ENCODE assay signal across 10 cellular contexts in the genomic region with DNA sequence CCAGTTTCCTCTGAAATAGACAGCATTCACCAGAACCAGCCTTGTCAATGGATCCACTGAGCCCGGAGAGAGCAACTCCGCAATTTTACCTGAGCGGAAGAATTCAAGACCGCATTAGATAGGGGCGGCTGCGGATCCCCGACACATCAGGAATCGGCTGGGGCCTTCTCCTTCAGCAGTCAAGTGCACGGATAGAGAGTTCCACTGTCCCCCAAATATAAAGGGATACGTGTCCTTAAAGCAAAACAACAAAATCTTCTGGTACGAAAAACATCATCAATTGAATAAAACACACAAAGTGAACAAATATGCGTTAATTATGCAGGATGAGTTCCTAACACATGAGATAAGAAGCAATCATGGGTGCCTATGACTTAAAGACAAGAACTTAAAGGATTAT. TPM values are rescaled to one million over a fixed set of nuclear protein-coding genes. Genes with fewer than 3 reads are reported as not detected.
A peak's percentile ranks its signal among the peaks of the same experiment; 100 is the strongest.
DNase-seq lines count a peak whose midpoint lies in the region; ATAC-seq and TF ChIP-seq lines count a peak whose summit lies in the region.
"Had no signal": no experiment of that assay in that cellular context is flagged by ENCODE, and none has a peak within 500 bp of the region (broad histone marks: within the 10 kb centered on the region; RNA-seq: fewer than 3 reads in every experiment).

No MANE protein-coding gene starts in this region.

- TF ChIP-seq POLR2A in transverse colon (IDR thresholded peaks at IDR 0.05), result no peak

- POLR2A ChIA-PET in SK-N-SH (lab: Yijun Ruan, JAX), result interaction anchor here (2.0 kb wide), 1 partner anchor 36 kb away, joined by 26 read pairs; no protein-coding TSS in a partner anchor

- no peaks in the 10 kb centered on the region for H4K20me1 ChIP-seq in SK-N-SH (ENCODE audit: insufficient read depth)

- H3K9ac ChIP-seq in SK-N-SH (no peak overlapping the region), colonic mucosa (ENCODE audit: low read depth in 2 of 2, low read length in 2 of 2) (no peak overlapping the region)

- peaks cover 17% of the 10 kb centered on the region for H3F3A ChIP-seq in SK-N-SH (replicated peaks; ENCODE audit: insufficient read depth)

- H3K4me1 Mint-ChIP-seq in neural crest cell, result peaks cover 28% of the 10 kb centered on the region

- ATAC-seq in SK-N-SH treated with all-trans-retinoic acid at 6 μM for 48 hours (no peak), HG02938 (IDR thresholded peaks at IDR 0.05; ENCODE audit: unreplicated experiment) (no peak)

- H3K27ac Mint-ChIP-seq in neural crest cell (ENCODE audit: unreplicated experiment), result peak overlapping the region; percentile 30

- H3K27me3 Mint-ChIP-seq in neural crest cell (ENCODE audit: low read depth), result no peaks in the 10 kb centered on the region
- H3K27me3 Mint-ChIP-seq: IgD-negative memory B cell had no signal

- TF ChIP-seq EP300 in SK-N-SH (IDR thresholded peaks at IDR 0.05; ENCODE audit: borderline replicate concordance in 1 of 2, low read depth in 1 of 2, low read length in 1 of 2) (no peak), transverse colon (IDR thresholded peaks at IDR 0.05; ENCODE audit: low read depth) (no peak)

- no peak overlapping the region for H3K4me3 ChIP-seq in SK-N-SH (ENCODE audit: low read depth in 2 of 2, low read length in 1 of 2)
- no peak overlapping the region for H3K4me3 ChIP-seq in colonic mucosa
- no peak overlapping the region for H3K4me3 ChIP-seq in transverse colon

- TF ChIP-seq CTCF in SK-N-SH (IDR thresholded peaks at IDR 0.05) (no peak), colonic mucosa (IDR thresholded peaks at IDR 0.05) (no peak), neural crest cell (conservative IDR thresholded peaks at IDR 0.05) (no peak), transverse colon (IDR thresholded peaks at IDR 0.05) (no peak)

- 96% methylated on average over 12 of the region's 12 CpGs for WGBS in SK-N-SH (ENCODE audit: low lambda C conversion rate)
- WGBS in transverse colon (ENCODE audit: low coverage in 1 of 2), 2 donors, result 94 to 96% methylated on average over 4 to 12 of the region's 12 CpGs

- H3K4me2 ChIP-seq in SK-N-SH, result peak overlapping the region; percentile 26; the same call in 1 of the 2 replicates

- H3K9me3 ChIP-seq in SK-N-SH, result no peaks in the 10 kb centered on the region
- no peaks in the 10 kb centered on the region for H3K9me3 ChIP-seq in colonic mucosa
- no peaks in the 10 kb centered on the region for H3K9me3 ChIP-seq in transverse colon

- no peaks in the 10 kb centered on the region for H3K9me2 ChIP-seq in SK-N-SH

- peaks cover 27% of the 10 kb centered on the region; the same call in 1 of the 2 replicates for H3K79me2 ChIP-seq in SK-N-SH (ENCODE audit: insufficient read depth)

- H3K27me3 ChIP-seq in SK-N-SH (ENCODE audit: insufficient read depth), result no peaks in the 10 kb centered on the region
- no peaks in the 10 kb centered on the region for H3K27me3 ChIP-seq in colonic mucosa
- H3K27me3 ChIP-seq in transverse colon, result no peaks in the 10 kb centered on the region

- H3K36me3 Mint-ChIP-seq in neural crest cell (ENCODE audit: low read depth), result no peaks in the 10 kb centered on the region

- no peaks in the 10 kb centered on the region for H3K9me3 Mint-ChIP-seq in neural crest cell
- H3K9me3 Mint-ChIP-seq: IgD-negative memory B cell, WTC11 had no signal

- CTCF ChIA-PET in SK-N-SH (lab: Yijun Ruan, JAX), result interaction anchor here (0.6 to 4.2 kb wide), 44 partner anchors 10 to 299 kb away, joined by 3 to 88 read pairs (median 6); a partner anchor contains a TSS

- intact Hi-C loops in colonic mucosa (cut with DNase I) (loop anchor here (2.0 kb wide), 1 partner anchor 36 kb away; no protein-coding TSS in a partner anchor), transverse colon (cut with DNase I; ENCODE audit: low total_unique reads) (loop anchor here (5.0 kb wide), 1 partner anchor 34 kb away; no protein-coding TSS in a partner anchor)

- no peak overlapping the region for H3K4me3 Mint-ChIP-seq in neural crest cell

- TF ChIP-seq RAD21 in SK-N-SH (IDR thresholded peaks at IDR 0.05; ENCODE audit: low read length), result no peak

- H3K27ac ChIP-seq in SK-N-SH (ENCODE audit: low read depth in 2 of 2, low read length in 1 of 2), result peak overlapping the region; percentile 48 to 54
- peak overlapping the region; percentile 51 for H3K27ac ChIP-seq in colonic mucosa
- H3K27ac ChIP-seq in transverse colon, result peak overlapping the region; percentile 75 to 81 (median 76)

- DNase-seq in SK-N-SH (no peak), colonic mucosa (no peak), neural crest cell (ENCODE audit: low read depth, low spot score) (no peak), transverse colon (no peak), NCI-H2171 treated with DMSO at 0.1 percent for 48 hours (lab: John Stamatoyannopoulos, UW) (no peak)
- DNase-seq in stimulated activated CD4-positive, alpha-beta T cell treated with anti-CD3 and anti-CD28 coated beads, Interleukin-15, amount 100 ng/mL, for 24 hours, result no peak

- H3K4me1 ChIP-seq in SK-N-SH (ENCODE audit: control insufficient read depth in 1 of 2, insufficient read depth in 2 of 2, low read depth in 1 of 2, low read length in 1 of 2) (peaks cover 5 to 9% of the 10 kb centered on the region in 2 experiments; a peak in 2 of 4 replicates), colonic mucosa (peaks cover 9% of the 10 kb centered on the region), transverse colon (peaks cover 0 to 28% (median 10%) of the 10 kb centered on the region in 4 donors)

- peak overlapping the region; percentile 63; the same call in 1 of the 2 replicates for H2AFZ ChIP-seq in SK-N-SH (ENCODE audit: low read depth)

- in situ Hi-C loops in transverse colon (cut with MboI; ENCODE audit: low pct_ligation_motif_present in 1 of 4, low pct_unique_long_range_greater_than_20kb in 1 of 4, low sequenced_read_pairs in 3 of 4), result no loop called here

- peaks cover 3 to 21% of the 10 kb centered on the region in 2 experiments for H3K36me3 ChIP-seq in SK-N-SH (replicated peaks in 1 of 2; ENCODE audit: control insufficient read depth in 1 of 2, insufficient read depth in 2 of 2, low read length in 1 of 2)
- H3K36me3 ChIP-seq in colonic mucosa, result no peaks in the 10 kb centered on the region
- H3K36me3 ChIP-seq in transverse colon, result peaks cover 0 to 29% (median 5%) of the 10 kb centered on the region in 4 donors

TF ChIP-seq in SK-N-SH, 30 proteins besides CTCF, POLR2A, EP300 and RAD21:
- TF ChIP-seq RXRA (IDR thresholded peaks at IDR 0.05; ENCODE audit: borderline replicate concordance, low read depth), result no peak
- TF ChIP-seq, protein P1, sequence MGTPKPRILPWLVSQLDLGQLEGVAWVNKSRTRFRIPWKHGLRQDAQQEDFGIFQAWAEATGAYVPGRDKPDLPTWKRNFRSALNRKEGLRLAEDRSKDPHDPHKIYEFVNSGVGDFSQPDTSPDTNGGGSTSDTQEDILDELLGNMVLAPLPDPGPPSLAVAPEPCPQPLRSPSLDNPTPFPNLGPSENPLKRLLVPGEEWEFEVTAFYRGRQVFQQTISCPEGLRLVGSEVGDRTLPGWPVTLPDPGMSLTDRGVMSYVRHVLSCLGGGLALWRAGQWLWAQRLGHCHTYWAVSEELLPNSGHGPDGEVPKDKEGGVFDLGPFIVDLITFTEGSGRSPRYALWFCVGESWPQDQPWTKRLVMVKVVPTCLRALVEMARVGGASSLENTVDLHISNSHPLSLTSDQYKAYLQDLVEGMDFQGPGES (IDR thresholded peaks at IDR 0.05; ENCODE audit: low read depth, low read length), result no peak
- TF ChIP-seq NRF1 (IDR thresholded peaks at IDR 0.05; ENCODE audit: low read depth, low read length), result no peak
- no peak for TF ChIP-seq CHD2 (IDR thresholded peaks at IDR 0.05; ENCODE audit: low read length, partially characterized antibody)
- TF ChIP-seq YY1 (IDR thresholded peaks at IDR 0.05; ENCODE audit: low read depth), result no peak

TF ChIP-seq in SK-N-SH treated with all-trans-retinoic acid at 6 μM for 48 hours, 23 proteins besides CTCF, POLR2A, EP300 and RAD21 (continues in another document):
- TF ChIP-seq, protein P2, sequence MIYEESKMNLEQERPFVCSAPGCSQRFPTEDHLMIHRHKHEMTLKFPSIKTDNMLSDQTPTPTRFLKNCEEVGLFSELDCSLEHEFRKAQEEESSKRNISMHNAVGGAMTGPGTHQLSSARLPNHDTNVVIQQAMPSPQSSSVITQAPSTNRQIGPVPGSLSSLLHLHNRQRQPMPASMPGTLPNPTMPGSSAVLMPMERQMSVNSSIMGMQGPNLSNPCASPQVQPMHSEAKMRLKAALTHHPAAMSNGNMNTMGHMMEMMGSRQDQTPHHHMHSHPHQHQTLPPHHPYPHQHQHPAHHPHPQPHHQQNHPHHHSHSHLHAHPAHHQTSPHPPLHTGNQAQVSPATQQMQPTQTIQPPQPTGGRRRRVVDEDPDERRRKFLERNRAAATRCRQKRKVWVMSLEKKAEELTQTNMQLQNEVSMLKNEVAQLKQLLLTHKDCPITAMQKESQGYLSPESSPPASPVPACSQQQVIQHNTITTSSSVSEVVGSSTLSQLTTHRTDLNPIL (CRISPR knock-in tag; IDR thresholded peaks at IDR 0.05; ENCODE audit: low read depth), result no peak
- TF ChIP-seq BACH2 (CRISPR knock-in tag; IDR thresholded peaks at IDR 0.05; ENCODE audit: borderline replicate concordance), result no peak

RNA-seq across cellular contexts. Expression of a gene that starts 18.3 kb away (rescaled TPM):
- 102 and 111 TPM in 2 replicates for polyA plus RNA-seq in SK-N-SH (2012; rRNA removed)
- polyA plus RNA-seq in SK-N-SH (2012; cell fraction: cytosol; rRNA removed), result 109 TPM in 2 replicates
- 123 and 128 TPM in 2 replicates for polyA plus RNA-seq in SK-N-SH (2012; cell fraction: nucleus; rRNA removed)
- total RNA-seq in colonic mucosa, result 100 to 1,000 TPM; 139 to 285 TPM
- 20.1 and 21.3 TPM in 2 replicates for total RNA-seq in neural crest cell
- 100 to 1,000 TPM; 134 to 276 (median 170) TPM for total RNA-seq in transverse colon

RNA-seq across cellular contexts. Expression of a gene that starts 46.6 kb away (rescaled TPM):
- polyA plus RNA-seq in SK-N-SH (2012; rRNA removed), result 19.2 and 22.5 TPM in 2 replicates
- polyA plus RNA-seq in SK-N-SH (2012; cell fraction: cytosol; rRNA removed), result 18.9 and 20.4 TPM in 2 replicates
- 14.6 and 18.6 TPM in 2 replicates for polyA plus RNA-seq in SK-N-SH (2012; cell fraction: nucleus; rRNA removed)
- 10 to 100 TPM; 14.1 to 19.0 TPM for total RNA-seq in colonic mucosa
- total RNA-seq in neural crest cell, result 21.4 and 21.5 TPM in 2 replicates
- 1 to 10 TPM in 3 of 4 donors, under 1 TPM in 1; 1.00 to 9.7 (median 7.2) TPM for total RNA-seq in transverse colon

RNA-seq across cellular contexts. Expression of a gene that starts 50.0 kb away (rescaled TPM):
- 0.19 and 0.28 TPM in 2 replicates for polyA plus RNA-seq in SK-N-SH (2012; rRNA removed)
- polyA plus RNA-seq in SK-N-SH (2012; cell fraction: cytosol; rRNA removed), result 0.19 and 0.24 TPM in 2 replicates
- 0.19 and 0.23 TPM in 2 replicates for polyA plus RNA-seq in SK-N-SH (2012; cell fraction: nucleus; rRNA removed)
- total RNA-seq in colonic mucosa, result 1 to 10 TPM; 5.5 to 6.5 TPM
- total RNA-seq in neural crest cell, result 9.2 and 9.4 TPM in 2 replicates
- 1 to 10 TPM; 1.4 to 8.7 (median 6.1) TPM for total RNA-seq in transverse colon
